In genomic region chr5:42579320-42579719, GRCh38 we compare ENCODE assay signal across 27 cellular contexts.
DNase-seq lines count a peak whose midpoint lies in the region; ATAC-seq, FAIRE-seq and TF ChIP-seq lines count a peak whose summit lies in the region.
"Had no signal": no experiment of that assay in that cellular context is flagged by ENCODE, and none has a peak within 500 bp of the region (broad histone marks: within the 10 kb centered on the region; RNA-seq: fewer than 3 reads in every experiment).

No MANE protein-coding gene starts in this region.

- FAIRE-seq in D721Med (lab: Jason Lieb, UNC), result no peak
- FAIRE-seq: GM12892, islet of Langerhans, RCC 7860 had no signal

- H3K4ac ChIP-seq in H9 (ENCODE audit: low read depth, low read length) (no peak overlapping the region), neuronal stem cell (ENCODE audit: low read length) (no peak overlapping the region)

- H3K27ac ChIP-seq in RWPE2 (ENCODE audit: poor library complexity, severe bottlenecking) (no peak overlapping the region), H9 (ENCODE audit: insufficient read length, low read depth, low read length) (no peak overlapping the region), neuronal stem cell (replicated peaks; ENCODE audit: low read length) (no peak overlapping the region)
- H3K27ac ChIP-seq: C4-2B, right lobe of liver, suprapubic skin had no signal

- no peaks in the 10 kb centered on the region for H3K27me3 Mint-ChIP-seq in H9 (ENCODE audit: low read depth)

- H3K18ac ChIP-seq in H9 (ENCODE audit: insufficient read length, low read depth, low read length) (no peak overlapping the region), neuronal stem cell (ENCODE audit: low read length) (no peak overlapping the region)

- CTCF ChIA-PET in HEK293T (lab: Yijun Ruan, JAX), result no interaction called here

- peaks cover 0 to 4% of the 10 kb centered on the region in 2 experiments; a peak in 1 of 4 replicates for H3K4me1 Mint-ChIP-seq in H9
- H3K4me1 Mint-ChIP-seq: activated naive CD4-positive, alpha-beta T cell treated with anti-CD3 and anti-CD28 coated beads, Interleukin-2, amount 10 ng/mL, durations not matched to agents 7 days and 5 days; GM23338; stimulated activated effector memory CD8-positive, alpha-beta T cell treated with anti-CD3 and anti-CD28 coated beads, Interleukin-12 subunit alpha, Interleukin-12 subunit beta, amount 100 ng/mL, for 72 hours had no signal

- DNase-seq in HEK293T (ENCODE audit: extremely low spot score) (no peak), RWPE2 (ENCODE audit: low spot score) (no peak), fibroblast of mammary gland (ENCODE audit: low read depth) (peak; percentile 78), retinal pigment epithelial cell (ENCODE audit: low read depth) (peak; percentile 24), H9 (no peak), D721Med (ENCODE audit: insufficient read length, low spot score) (no peak), NCI-H524 (lab: John Stamatoyannopoulos, UW) (no peak), neuronal stem cell (ENCODE audit: low spot score) (no peak)
- DNase-seq: activated CD4-positive, alpha-beta T cell treated with anti-CD3 and anti-CD28 coated beads, Interleukin-2, amount 50 U/mL, for 4 hours; activated CD4-positive, CD25-positive, alpha-beta regulatory T cell; activated naive CD4-positive, alpha-beta T cell treated with anti-CD3 and anti-CD28 coated beads, Interleukin-2, amount 10 ng/mL, durations not matched to agents 7 days and 5 days; amygdala; natural killer cell; NCI-H1092 treated with DMSO at 0.1 percent for 48 hours; NCI-H187 treated with DMSO at 0.1 percent for 48 hours; NCI-H526 treated with DMSO at 0.1 percent for 48 hours; right lobe of liver; stimulated activated CD4-positive, alpha-beta T cell treated with anti-CD3 and anti-CD28 coated beads, Interleukin-4, amount 100 ng/mL, for 24 hours; T-helper 1 cell had no signal

- peaks cover 0 to 3% of the 10 kb centered on the region in 2 experiments; a peak in 1 of 5 replicates for H3K9me3 Mint-ChIP-seq in H9
- H3K9me3 Mint-ChIP-seq: activated naive CD4-positive, alpha-beta T cell treated with anti-CD3 and anti-CD28 coated beads, Interleukin-2, amount 10 ng/mL, durations not matched to agents 7 days and 5 days; activated T-helper 1 cell treated with anti-CD3 and anti-CD28 coated beads, Interleukin-12 subunit alpha, Interleukin-12 subunit beta, Interleukin-2, Interleukin-4 antibody, amounts not matched to agents 30 ng/mL and 10 ng/mL and 1 ng/mL, durations not matched to agents 14 hours and 24 hours and 36 hours; natural killer cell; stimulated activated effector memory CD8-positive, alpha-beta T cell treated with anti-CD3 and anti-CD28 coated beads, Interleukin-12 subunit alpha, Interleukin-12 subunit beta, amount 100 ng/mL, for 72 hours had no signal

- H2AFZ ChIP-seq in H9 (ENCODE audit: low read length) (no peak overlapping the region), neuronal stem cell (ENCODE audit: low read length) (no peak overlapping the region)
- H2AFZ ChIP-seq: GM23338 had no signal

- no peaks in the 10 kb centered on the region for H3K23me2 ChIP-seq in H9 (ENCODE audit: insufficient read length, low read depth, low read length, poor library complexity, severe bottlenecking)

- no peak overlapping the region for H4K5ac ChIP-seq in H9 (ENCODE audit: insufficient read length, low read depth, low read length)

- H3K9ac ChIP-seq in H9 (ENCODE audit: extremely low read depth, insufficient read length, low read length), result no peak overlapping the region
- H3K9ac ChIP-seq in neuronal stem cell (ENCODE audit: low read depth, low read length, poor library complexity), result no peak overlapping the region

- H3K4me2 ChIP-seq in H9 (ENCODE audit: insufficient read depth, insufficient read length, low read length), result no peak overlapping the region
- H3K4me2 ChIP-seq in neuronal stem cell (ENCODE audit: insufficient read depth, low read length, poor library complexity, severe bottlenecking), result no peak overlapping the region
- H3K4me2 ChIP-seq: GM23338 had no signal

- H2AK5ac ChIP-seq in H9 (ENCODE audit: insufficient read length, low read length) (no peak overlapping the region), neuronal stem cell (ENCODE audit: low read depth, low read length) (no peak overlapping the region)

- no peak overlapping the region for H3K27ac Mint-ChIP-seq in H9
- H3K27ac Mint-ChIP-seq: activated naive CD4-positive, alpha-beta T cell treated with anti-CD3 and anti-CD28 coated beads, Interleukin-2, amount 10 ng/mL, durations not matched to agents 7 days and 5 days; activated T-helper 1 cell treated with anti-CD3 and anti-CD28 coated beads, Interleukin-12 subunit alpha, Interleukin-12 subunit beta, Interleukin-2, Interleukin-4 antibody, amounts not matched to agents 30 ng/mL and 10 ng/mL and 1 ng/mL, durations not matched to agents 14 hours and 24 hours and 36 hours; GM23338; natural killer cell; stimulated activated effector memory CD8-positive, alpha-beta T cell treated with anti-CD3 and anti-CD28 coated beads, Interleukin-12 subunit alpha, Interleukin-12 subunit beta, amount 100 ng/mL, for 72 hours had no signal

- no peak overlapping the region for H3K4me3 Mint-ChIP-seq in H9
- H3K4me3 Mint-ChIP-seq: activated naive CD4-positive, alpha-beta T cell treated with anti-CD3 and anti-CD28 coated beads, Interleukin-2, amount 10 ng/mL, durations not matched to agents 7 days and 5 days; activated T-helper 1 cell treated with anti-CD3 and anti-CD28 coated beads, Interleukin-12 subunit alpha, Interleukin-12 subunit beta, Interleukin-2, Interleukin-4 antibody, amounts not matched to agents 30 ng/mL and 10 ng/mL and 1 ng/mL, durations not matched to agents 14 hours and 24 hours and 36 hours; GM23338; natural killer cell; stimulated activated effector memory CD8-positive, alpha-beta T cell treated with anti-CD3 and anti-CD28 coated beads, Interleukin-12 subunit alpha, Interleukin-12 subunit beta, amount 100 ng/mL, for 72 hours had no signal

- H3K27me3 ChIP-seq in RWPE2 (ENCODE audit: insufficient read depth, poor library complexity, severe bottlenecking) (no peaks in the 10 kb centered on the region), H9 (ENCODE audit: insufficient read depth, low read length) (no peaks in the 10 kb centered on the region), neuronal stem cell (ENCODE audit: control insufficient read depth in 3 of 3, insufficient read depth in 3 of 3, low read depth in 1 of 3, low read length in 3 of 3) (no peaks in the 10 kb centered on the region)
- H3K27me3 ChIP-seq: right lobe of liver, suprapubic skin had no signal

- H4K91ac ChIP-seq in H9 (ENCODE audit: insufficient read length, low read depth, low read length), result no peak overlapping the region
- H4K91ac ChIP-seq in neuronal stem cell (ENCODE audit: low read depth, low read length, poor library complexity), result no peak overlapping the region

- H3K79me1 ChIP-seq in H9 (ENCODE audit: insufficient read depth, low read depth, low read length, poor library complexity, severe bottlenecking) (no peaks in the 10 kb centered on the region), neuronal stem cell (ENCODE audit: low read depth, low read length) (no peaks in the 10 kb centered on the region)

- no peaks in the 10 kb centered on the region for H3K4me1 ChIP-seq in RWPE2 (ENCODE audit: insufficient read depth, poor library complexity, severe bottlenecking)
- H3K4me1 ChIP-seq in H9 (ENCODE audit: insufficient read depth, low read length), result no peaks in the 10 kb centered on the region
- no peaks in the 10 kb centered on the region for H3K4me1 ChIP-seq in neuronal stem cell (ENCODE audit: control insufficient read depth in 2 of 2, insufficient read depth in 1 of 2, low read depth in 1 of 2, low read length in 2 of 2)

- H3K14ac ChIP-seq in H9 (ENCODE audit: insufficient read depth, low read length) (no peak overlapping the region), neuronal stem cell (ENCODE audit: low read length) (no peak overlapping the region)

- H2BK120ac ChIP-seq in H9 (ENCODE audit: low read depth, low read length, poor library complexity, severe bottlenecking) (no peak overlapping the region), neuronal stem cell (ENCODE audit: low read depth, low read length) (no peak overlapping the region)

- H2BK15ac ChIP-seq in H9 (ENCODE audit: low read depth, low read length) (no peak overlapping the region), neuronal stem cell (ENCODE audit: low read length) (no peak overlapping the region)

- H3K36me3 Mint-ChIP-seq in H9 (ENCODE audit: insufficient read depth in 1 of 3, low read depth in 3 of 3), result no peaks in the 10 kb centered on the region; a peak in 3 of 7 replicates
- H3K36me3 Mint-ChIP-seq: activated naive CD4-positive, alpha-beta T cell treated with anti-CD3 and anti-CD28 coated beads, Interleukin-2, amount 10 ng/mL, durations not matched to agents 7 days and 5 days; natural killer cell; stimulated activated effector memory CD8-positive, alpha-beta T cell treated with anti-CD3 and anti-CD28 coated beads, Interleukin-12 subunit alpha, Interleukin-12 subunit beta, amount 100 ng/mL, for 72 hours had no signal

- no peak overlapping the region for H3K23ac ChIP-seq in H9 (ENCODE audit: insufficient read length, low read depth, low read length)
- no peak overlapping the region for H3K23ac ChIP-seq in neuronal stem cell (ENCODE audit: low read depth, low read length, poor library complexity)

- no peak overlapping the region for H4K8ac ChIP-seq in H9 (replicated peaks; ENCODE audit: insufficient read length, low read depth, low read length)
- no peak overlapping the region for H4K8ac ChIP-seq in neuronal stem cell (ENCODE audit: low read depth, low read length)

- no CpG with 5 or more reads among the region's 1 CpG for WGBS in H9 (ENCODE audit: extremely low coverage, insufficient read length, low lambda C conversion rate)
- no CpG with 5 or more reads among the region's 1 CpG for WGBS in neuronal stem cell (ENCODE audit: extremely low coverage in 2 of 2, insufficient read length in 2 of 2, insufficient replicate concordance in 1 of 2), 2 donors

- H3K56ac ChIP-seq in H9 (ENCODE audit: insufficient read length, low read depth, low read length), result no peak overlapping the region

- peak; percentile 57; the same call in 1 of the 3 replicates for ATAC-seq in RWPE2 (ENCODE audit: low read depth)
- ATAC-seq: GM23338; natural killer cell; stimulated activated effector memory CD8-positive, alpha-beta T cell treated with anti-CD3 and anti-CD28 coated beads, Interleukin-12 subunit alpha, Interleukin-12 subunit beta, amount 100 ng/mL, for 72 hours had no signal

- no peak overlapping the region for H2BK20ac ChIP-seq in H9 (ENCODE audit: low read depth, low read length, poor library complexity, severe bottlenecking)

- H3K9me3 ChIP-seq in RWPE2 (ENCODE audit: severe bottlenecking) (no peaks in the 10 kb centered on the region), H9 (ENCODE audit: control insufficient read depth, low read depth, low read length) (no peaks in the 10 kb centered on the region), neuronal stem cell (replicated peaks in 1 of 2; ENCODE audit: control insufficient read depth in 2 of 2, insufficient read depth in 1 of 2, low read depth in 1 of 2, low read length in 2 of 2) (peaks cover 0 to 3% of the 10 kb centered on the region in 2 donors)
- H3K9me3 ChIP-seq: right lobe of liver, suprapubic skin had no signal

- no peaks in the 10 kb centered on the region for H3K79me2 ChIP-seq in H9 (ENCODE audit: insufficient read depth, low read length)

- no peak overlapping the region for H3T11ph ChIP-seq in H9 (ENCODE audit: low read length)

- H3K36me3 ChIP-seq in RWPE2 (ENCODE audit: low read depth) (no peaks in the 10 kb centered on the region), neuronal stem cell (replicated peaks in 1 of 2; ENCODE audit: control insufficient read depth in 2 of 2, insufficient read depth in 2 of 2, low read length in 2 of 2) (no peaks in the 10 kb centered on the region)
- H3K36me3 ChIP-seq: right lobe of liver, suprapubic skin had no signal

- no peaks in the 10 kb centered on the region for H4K20me1 ChIP-seq in H9 (ENCODE audit: control insufficient read depth, insufficient read depth, insufficient read length)

- no peak for TF ChIP-seq CTCF in RWPE2 (IDR thresholded peaks at IDR 0.05; ENCODE audit: poor library complexity, severe bottlenecking)
- TF ChIP-seq CTCF in fibroblast of mammary gland (conservative IDR thresholded peaks at IDR 0.05; ENCODE audit: control insufficient read depth, insufficient read depth, low read depth, low read length), result no peak
- TF ChIP-seq CTCF in retinal pigment epithelial cell (conservative IDR thresholded peaks at IDR 0.05; ENCODE audit: low read depth, low read length), result no peak
- no peak for TF ChIP-seq CTCF in H9 (conservative IDR thresholded peaks at IDR 0.05)
- no peak for TF ChIP-seq CTCF in D721Med (IDR thresholded peaks at IDR 0.05; ENCODE audit: insufficient read depth, missing control alignments)

- POLR2A ChIA-PET in HEK293T (lab: Yijun Ruan, JAX), result no interaction called here

- H2BK5ac ChIP-seq in H9 (ENCODE audit: insufficient read length, low read length), result no peak overlapping the region
- H2BK5ac ChIP-seq in neuronal stem cell (ENCODE audit: low read length), result no peak overlapping the region

- H2BK12ac ChIP-seq in H9 (ENCODE audit: insufficient read length, low read depth, low read length) (no peak overlapping the region), neuronal stem cell (ENCODE audit: low read length) (no peak overlapping the region)

- H3K4me3 ChIP-seq in RWPE2 (ENCODE audit: severe bottlenecking) (no peak overlapping the region), fibroblast of mammary gland (ENCODE audit: control insufficient read depth, low read depth, low read length) (no peak overlapping the region), retinal pigment epithelial cell (ENCODE audit: low read length) (no peak overlapping the region), neuronal stem cell (ENCODE audit: low read length in 2 of 2) (no peak overlapping the region)
- H3K4me3 ChIP-seq: GM23338, right lobe of liver, suprapubic skin had no signal

Comparison
In these comparisons a context has a peak if more than half of its experiments do, and no peak if none do; other contexts are left out.
1. DNase-seq: peak in fibroblast of mammary gland (single experiment) and retinal pigment epithelial cell (single experiment); none in HEK293T (single experiment), RWPE2 (single experiment), H9 (single experiment), D721Med (single experiment), NCI-H524 (0 of 2) and neuronal stem cell (single experiment).